8 cellular contexts compared by ENCODE assay signal in the genomic region with DNA sequence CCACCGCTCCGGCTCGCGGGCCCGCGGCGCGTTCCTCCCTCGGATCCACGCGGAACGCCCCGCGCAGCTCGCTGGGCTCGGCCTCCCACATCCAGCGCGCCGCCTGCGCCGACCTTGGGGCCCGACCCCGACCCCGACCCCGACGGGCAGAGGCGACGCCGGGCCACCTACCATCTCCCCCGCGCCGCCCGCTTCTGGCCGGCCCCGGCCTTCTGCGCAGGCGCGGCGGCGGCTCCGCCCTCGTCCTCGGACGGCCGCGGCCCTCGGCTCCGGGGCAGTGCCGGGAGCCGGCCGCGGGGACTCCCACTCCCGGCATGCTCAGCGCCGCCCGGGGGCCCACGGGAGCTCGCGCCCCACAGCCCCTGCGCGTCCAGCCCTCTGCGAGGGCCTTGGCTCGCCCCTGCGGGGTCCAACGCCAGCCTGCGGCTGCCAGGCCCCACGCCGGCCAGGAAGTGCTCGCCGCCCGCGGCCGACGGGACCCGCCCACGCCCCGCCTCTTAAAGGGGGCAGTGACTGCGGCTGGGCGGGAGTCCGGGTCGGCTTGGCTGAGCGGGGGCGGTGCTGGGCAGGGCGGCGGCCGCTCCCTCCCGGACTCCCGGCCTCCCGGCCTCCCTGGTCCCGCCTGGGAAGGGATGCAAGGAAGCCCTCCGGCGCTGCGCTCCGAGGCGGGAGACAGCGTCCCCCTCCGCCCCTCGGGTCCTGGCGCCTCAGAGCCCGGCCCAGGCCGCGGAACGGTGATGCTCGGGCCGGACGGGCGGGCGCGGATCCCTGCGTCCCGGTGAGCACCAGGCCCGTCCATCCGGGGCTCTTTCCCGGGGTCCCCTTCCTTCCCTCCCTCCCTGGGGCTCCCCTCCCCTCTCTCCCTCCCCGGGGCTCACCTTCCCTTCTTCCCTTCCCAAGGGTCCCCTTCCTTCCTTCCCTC. TPM values are rescaled to one million over a fixed set of nuclear protein-coding genes. Genes with fewer than 3 reads are reported as not detected.
A peak's percentile ranks its signal among the peaks of the same experiment; 100 is the strongest.
DNase-seq lines count a peak whose midpoint lies in the region; ATAC-seq and TF ChIP-seq lines count a peak whose summit lies in the region.

A gene (minus strand): TSS at position 216 of the 922 bp plus-strand sequence. CDS start 42 bp downstream, at position 174.

- no peaks in the 10 kb centered on the region for H3K36me3 ChIP-seq in ES-I3 (ENCODE audit: insufficient read depth, low read length)

- no peaks in the 10 kb centered on the region for H3K9me3 ChIP-seq in ES-I3 (ENCODE audit: control insufficient read depth, insufficient read depth, low read length)

- H3K4me1 ChIP-seq in ES-I3 (ENCODE audit: insufficient read depth, low read length), result peaks cover 26% of the 10 kb centered on the region

- TF ChIP-seq CTCF in omental fat pad (IDR thresholded peaks at IDR 0.05), result no peak

- DNase-seq in GOT3 (lab: John Stamatoyannopoulos, UW), result peak; percentile 89
- peak; percentile 96 for DNase-seq in LHCN-M2 (ENCODE audit: low read depth)
- DNase-seq in SK-MEL-5 (ENCODE audit: low read depth, low spot score), result peak; percentile 92
- peak; percentile 70 for DNase-seq in activated naive CD4-positive, alpha-beta T cell treated with anti-CD3 and anti-CD28 coated beads for 36 hours
- DNase-seq in globus pallidus (ENCODE audit: low spot score), result peak; percentile 96
- peak; percentile 70 for DNase-seq in omental fat pad (ENCODE audit: low spot score)

- H3K36me3 Mint-ChIP-seq in activated naive CD4-positive, alpha-beta T cell treated with anti-CD3 and anti-CD28 coated beads for 36 hours (ENCODE audit: low read depth), result peaks cover 9% of the 10 kb centered on the region

- H3K27ac ChIP-seq in temporal lobe (ENCODE audit: low read depth, low read length), result peak within 1 kb of the TSS; percentile 76

- H3K27ac Mint-ChIP-seq in activated naive CD4-positive, alpha-beta T cell treated with anti-CD3 and anti-CD28 coated beads for 36 hours, result peak within 1 kb of the TSS; percentile 85

- peaks cover 64% of the 10 kb centered on the region for H3K4me1 Mint-ChIP-seq in activated naive CD4-positive, alpha-beta T cell treated with anti-CD3 and anti-CD28 coated beads for 36 hours (ENCODE audit: low read depth)

- peak within 1 kb of the TSS; percentile 90 for H3K9ac ChIP-seq in ES-I3 (ENCODE audit: low read depth, low read length)

- intact Hi-C loops in activated naive CD4-positive, alpha-beta T cell treated with anti-CD3 and anti-CD28 coated beads for 36 hours (cut with micrococcal nuclease), result loop anchor here (1.0 to 10.0 kb wide), 6 partner anchors 94 to 634 kb away; a partner anchor contains a TSS

- H3K4me3 Mint-ChIP-seq in activated naive CD4-positive, alpha-beta T cell treated with anti-CD3 and anti-CD28 coated beads for 36 hours, result peak within 1 kb of the TSS; percentile 96

- no peaks in the 10 kb centered on the region for H3K27me3 Mint-ChIP-seq in activated naive CD4-positive, alpha-beta T cell treated with anti-CD3 and anti-CD28 coated beads for 36 hours (ENCODE audit: low read depth)

- CTCF ChIA-PET in activated naive CD4-positive, alpha-beta T cell treated with anti-CD3 and anti-CD28 coated beads for 36 hours (lab: Charles Lee), result interaction anchor here (2.0 kb wide), 1 partner anchor 13 kb away, joined by 5 read pairs; no protein-coding TSS in a partner anchor

- peak; percentile 95 for ATAC-seq in omental fat pad (ENCODE audit: low FRiP score)

- in situ Hi-C loops in SK-MEL-5 (cut with HindIII; ENCODE audit: low pct_unique_long_range_greater_than_20kb, low sequenced_read_pairs), result no loop called here

- no peaks in the 10 kb centered on the region for H3K9me3 Mint-ChIP-seq in activated naive CD4-positive, alpha-beta T cell treated with anti-CD3 and anti-CD28 coated beads for 36 hours

RNA-seq across cellular contexts. Expression of the gene that starts here (rescaled TPM):
- total RNA-seq in LHCN-M2 (2014; rRNA removed) (9.6 and 10.8 TPM in 2 replicates), omental fat pad (10 to 100 TPM; 10.9 to 28.4 (median 14.5) TPM), temporal lobe (14.3 TPM)
- 4.7 TPM for polyA plus RNA-seq in LHCN-M2 (2012)
- 7.8 and 9.8 TPM in 2 replicates for total RNA-seq in SK-MEL-5 (2014; rRNA removed; shearing (Covaris generic))
- polyA plus RNA-seq in SK-MEL-5 (2015; cell fraction: cytosol; rRNA removed), result 9.9 and 10.0 TPM in 2 replicates
- polyA plus RNA-seq in SK-MEL-5 (2015; cell fraction: nucleus; rRNA removed), result 26.8 and 34.4 TPM in 2 replicates
- total RNA-seq in activated naive CD4-positive, alpha-beta T cell treated with anti-CD3 and anti-CD28 coated beads for 36 hours, result 10 to 100 TPM; 14.3 to 14.7 TPM

Comparison
In these comparisons a context has a peak if more than half of its experiments do, and no peak if none do; other contexts are left out.
1. Peak in every context shown above with its lines: DNase-seq, ATAC-seq and H3K27ac ChIP-seq.